8 cellular contexts compared by ENCODE assay signal in the genomic region with DNA sequence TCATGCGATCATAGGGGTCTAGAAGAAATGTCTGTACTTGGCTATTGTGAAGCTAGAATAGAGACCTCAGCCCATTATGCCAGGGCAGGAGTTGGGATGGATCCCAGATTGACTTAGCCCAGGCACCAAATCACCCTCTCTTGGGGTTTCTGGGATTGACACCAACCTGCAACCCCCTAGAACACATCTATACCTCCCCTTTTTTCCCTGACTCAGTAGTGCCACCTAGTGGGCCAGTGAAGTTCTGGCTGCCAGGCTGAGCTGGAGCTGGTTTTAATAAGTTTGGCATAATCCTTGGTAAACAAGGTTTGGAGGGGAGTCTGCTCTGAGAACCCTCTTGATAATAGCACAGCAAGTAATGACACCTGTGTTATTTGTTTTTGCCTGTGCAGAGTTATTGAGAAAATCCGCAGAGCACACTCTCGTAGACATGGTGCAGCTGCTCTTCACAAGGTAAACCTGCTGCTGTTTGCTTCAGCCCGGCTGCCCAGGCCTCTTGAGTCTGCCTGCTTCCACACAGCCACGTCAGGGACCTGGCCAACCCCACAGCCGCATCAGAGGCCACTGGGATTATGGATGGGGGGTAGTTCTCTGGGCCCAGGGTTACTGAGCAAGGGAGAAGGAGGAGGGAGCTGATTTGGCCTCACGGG. TPM values are rescaled to one million over a fixed set of nuclear protein-coding genes. Genes with fewer than 3 reads are reported as not detected.
DNase-seq lines count a peak whose midpoint lies in the region; ATAC-seq, FAIRE-seq and TF ChIP-seq lines count a peak whose summit lies in the region.

No MANE protein-coding gene starts in this region.

- H3K36me3 Mint-ChIP-seq in T-helper 2 cell treated with Interferon-gamma antibody and Interleukin-4, amounts not matched to agents 5 μg/mL and 100 μg/mL, for 36 hours (ENCODE audit: low read depth): peaks cover 30% of the 10 kb centered on the region
- H3K36me3 Mint-ChIP-seq in astrocyte (ENCODE audit: low read depth, unreplicated experiment): peaks cover 9% of the 10 kb centered on the region

- POLR2A ChIA-PET in GM10248 (lab: Yijun Ruan, JAX): interaction anchor here (0.6 kb wide), 1 partner anchor 121 kb away, joined by 3 read pairs; no protein-coding TSS in a partner anchor

- H3K27ac ChIP-seq in astrocyte (ENCODE audit: low read depth, low read length): no peak overlapping the region

- TF ChIP-seq POLR2A in GM18505 (IDR thresholded peaks at IDR 0.05; ENCODE audit: borderline replicate concordance, extremely low read depth, insufficient read depth, insufficient read length): no peak

- ATAC-seq in GM21367 (IDR thresholded peaks at IDR 0.05; ENCODE audit: unreplicated experiment) (no peak), GM18505 (IDR thresholded peaks at IDR 0.05; ENCODE audit: unreplicated experiment) (no peak)

- H3K9ac ChIP-seq in astrocyte (ENCODE audit: low read length): no peak overlapping the region

- H3K27me3 ChIP-seq in astrocyte (ENCODE audit: insufficient read depth, low read length): no peaks in the 10 kb centered on the region

- H3K36me3 ChIP-seq in astrocyte (ENCODE audit: insufficient read depth, low read length): peaks cover 44% of the 10 kb centered on the region

- no peak overlapping the region for H3K4me3 ChIP-seq in astrocyte (ENCODE audit: insufficient read depth, low read depth, low read length)

- H3K4me2 ChIP-seq in astrocyte (ENCODE audit: low read length): no peak overlapping the region

- H3K4me1 ChIP-seq in astrocyte (ENCODE audit: insufficient read depth, low read length): no peaks in the 10 kb centered on the region

- peaks cover 90% of the 10 kb centered on the region for H4K20me1 ChIP-seq in astrocyte (ENCODE audit: insufficient read depth, low read length)

- H3K79me2 ChIP-seq in astrocyte (ENCODE audit: insufficient read depth, low read length): peaks cover 6% of the 10 kb centered on the region

- no peaks in the 10 kb centered on the region for H3K27me3 Mint-ChIP-seq in T-helper 2 cell treated with Interferon-gamma antibody and Interleukin-4, amounts not matched to agents 5 μg/mL and 100 μg/mL, for 36 hours (ENCODE audit: low read depth)
- H3K27me3 Mint-ChIP-seq in astrocyte (ENCODE audit: low read depth, unreplicated experiment): no peaks in the 10 kb centered on the region

- no peaks in the 10 kb centered on the region for H3K4me1 Mint-ChIP-seq in T-helper 2 cell treated with Interferon-gamma antibody and Interleukin-4, amounts not matched to agents 5 μg/mL and 100 μg/mL, for 36 hours (ENCODE audit: low read depth)
- peaks cover 2% of the 10 kb centered on the region for H3K4me1 Mint-ChIP-seq in astrocyte (ENCODE audit: low read depth, unreplicated experiment)

- H2AFZ ChIP-seq in astrocyte (ENCODE audit: low read depth, low read length): no peak overlapping the region

- no peaks in the 10 kb centered on the region for H3K9me3 ChIP-seq in astrocyte (ENCODE audit: insufficient read depth, low read depth, low read length)

- TF ChIP-seq CTCF in GM10248 (IDR thresholded peaks at IDR 0.05; ENCODE audit: control extremely low read depth, extremely low read depth, low read depth, missing control alignments): peak; percentile 89
- peak; percentile 97 for TF ChIP-seq CTCF in astrocyte (IDR thresholded peaks at IDR 0.05; ENCODE audit: insufficient read depth, low read depth, low read length)

- no peak overlapping the region for H3K4me3 Mint-ChIP-seq in T-helper 2 cell treated with Interferon-gamma antibody and Interleukin-4, amounts not matched to agents 5 μg/mL and 100 μg/mL, for 36 hours
- H3K4me3 Mint-ChIP-seq in astrocyte (ENCODE audit: unreplicated experiment): no peak overlapping the region

- H3K9me3 Mint-ChIP-seq in T-helper 2 cell treated with Interferon-gamma antibody and Interleukin-4, amounts not matched to agents 5 μg/mL and 100 μg/mL, for 36 hours: no peaks in the 10 kb centered on the region
- H3K9me3 Mint-ChIP-seq in astrocyte (ENCODE audit: unreplicated experiment): no peaks in the 10 kb centered on the region

- CTCF ChIA-PET in GM10248 (lab: Yijun Ruan, JAX): interaction anchor here (0.6 to 17.4 kb wide), 51 partner anchors 10 to 232 kb away, joined by 3 to 566 read pairs (median 6); a partner anchor contains a TSS

- peak; percentile 72 for DNase-seq in GM10248 (ENCODE audit: extremely low spot score)
- peak; percentile 58 for DNase-seq in NCI-H1105 treated with DMSO at 0.1 percent for 48 hours (lab: John Stamatoyannopoulos, UW)
- peak; percentile 24 for DNase-seq in T-helper 2 cell treated with Interferon-gamma antibody and Interleukin-4, amounts not matched to agents 5 μg/mL and 100 μg/mL, for 36 hours (ENCODE audit: low spot score)
- DNase-seq in astrocyte (ENCODE audit: low read depth): no peak
- DNase-seq in iPS DF 4.7 (ENCODE audit: extremely low read depth, low spot score): peak; percentile 30
- DNase-seq in stimulated activated CD4-positive, alpha-beta T cell treated with anti-CD3 and anti-CD28 coated beads, Interleukin-12 subunit alpha, Interleukin-12 subunit beta, amount 100 ng/mL, for 24 hours (ENCODE audit: low read depth in 2 of 2): peak; percentile 56 to 65

- no peak for FAIRE-seq in astrocyte (lab: Jason Lieb, UNC)

- no peak overlapping the region for H3K27ac Mint-ChIP-seq in T-helper 2 cell treated with Interferon-gamma antibody and Interleukin-4, amounts not matched to agents 5 μg/mL and 100 μg/mL, for 36 hours
- H3K27ac Mint-ChIP-seq in astrocyte (ENCODE audit: unreplicated experiment): no peak overlapping the region

RNA-seq across cellular contexts. Expression of a gene that starts 43.3 kb away (rescaled TPM):
- 35.7 and 39.9 TPM in 2 replicates for total RNA-seq in astrocyte
